In genomic region chr1:31815752-31816484, GRCh38 we compare ENCODE assay signal across 8 cellular contexts. TPM values are rescaled to one million over a fixed set of nuclear protein-coding genes. Genes with fewer than 3 reads are reported as not detected.
A peak's percentile ranks its signal among the peaks of the same experiment; 100 is the strongest.
DNase-seq lines count a peak whose midpoint lies in the region; ATAC-seq and TF ChIP-seq lines count a peak whose summit lies in the region.

Gene SPOCD1, minus strand, starts transcription at chr1:31816022. Its CDS starts 689 bp downstream, at chr1:31815333.

- 39 to 45% (median 40%) methylated on average over 23 of the region's 23 CpGs for WGBS in heart left ventricle, 4 donors

- peaks cover 0 to 3% (median 0%) of the 10 kb centered on the region in 12 donors for H3K9me3 ChIP-seq in heart left ventricle

- peaks cover 14% of the 10 kb centered on the region for H3K4me1 Mint-ChIP-seq in activated naive CD4-positive, alpha-beta T cell treated with anti-CD3 and anti-CD28 coated beads, Interleukin-2, amount 50 U/mL, for 24 hours

- H3K4me3 ChIP-seq in heart left ventricle, result no peak within 1 kb of the TSS

- intact Hi-C loops in heart left ventricle (cut with DNase I), result loop anchor here in 4 of 10 donors (5.0 to 10.0 kb wide), 3 partner anchors 146 to 249 kb away; no protein-coding TSS in a partner anchor

- H3K27ac Mint-ChIP-seq in activated naive CD4-positive, alpha-beta T cell treated with anti-CD3 and anti-CD28 coated beads, Interleukin-2, amount 50 U/mL, for 24 hours, result peak within 1 kb of the TSS; percentile 76

- H3K27me3 Mint-ChIP-seq in activated naive CD4-positive, alpha-beta T cell treated with anti-CD3 and anti-CD28 coated beads, Interleukin-2, amount 50 U/mL, for 24 hours, result no peaks in the 10 kb centered on the region

- no peaks in the 10 kb centered on the region for H3K36me3 ChIP-seq in heart left ventricle

- no peaks in the 10 kb centered on the region for H3K36me3 Mint-ChIP-seq in activated naive CD4-positive, alpha-beta T cell treated with anti-CD3 and anti-CD28 coated beads, Interleukin-2, amount 50 U/mL, for 24 hours

- ATAC-seq in heart left ventricle, result peak; percentile 51 to 89 (median 74)
- no peak for ATAC-seq in HG03432 (IDR thresholded peaks at IDR 0.05; ENCODE audit: unreplicated experiment)
- ATAC-seq in GM18907 (IDR thresholded peaks at IDR 0.05; ENCODE audit: unreplicated experiment), result no peak

- no peak for TF ChIP-seq EP300 in Ishikawa (IDR thresholded peaks at IDR 0.05; ENCODE audit: borderline replicate concordance)

- no peak for TF ChIP-seq POLR2A in heart left ventricle (IDR thresholded peaks at IDR 0.05)

- no peak within 1 kb of the TSS for H3K4me3 Mint-ChIP-seq in activated naive CD4-positive, alpha-beta T cell treated with anti-CD3 and anti-CD28 coated beads, Interleukin-2, amount 50 U/mL, for 24 hours

- peak; percentile 69 for DNase-seq in D341Med (ENCODE audit: low spot score)
- DNase-seq in SKM-1 treated with dmso at 0.1 percent for 144 hours (lab: John Stamatoyannopoulos, UW; ENCODE audit: unreplicated experiment), result peak; percentile 77
- DNase-seq in heart left ventricle, result peak; percentile 42 to 86 (median 63)
- peak; percentile 52 for DNase-seq in retina

- H3K9me3 Mint-ChIP-seq in activated naive CD4-positive, alpha-beta T cell treated with anti-CD3 and anti-CD28 coated beads, Interleukin-2, amount 50 U/mL, for 24 hours, result no peaks in the 10 kb centered on the region

- H3K27ac ChIP-seq in heart left ventricle, result no peak within 1 kb of the TSS

- TF ChIP-seq CTCF in heart left ventricle (IDR thresholded peaks at IDR 0.05), result peak; percentile 26 to 68 (median 46)

- peaks cover 0 to 4% (median 0%) of the 10 kb centered on the region in 12 donors for H3K4me1 ChIP-seq in heart left ventricle

- peak; percentile 71; the same call in 1 of the 2 replicates for TF ChIP-seq RAD21 in Ishikawa (IDR thresholded peaks at IDR 0.05; ENCODE audit: low read depth)

- H3K27me3 ChIP-seq in heart left ventricle, result no peaks in the 10 kb centered on the region

TF ChIP-seq in Ishikawa, 13 proteins besides CTCF, POLR2A, EP300 and RAD21:
- TF ChIP-seq REST (IDR thresholded peaks at IDR 0.05; ENCODE audit: low read depth) (no peak), TAF1 (IDR thresholded peaks at IDR 0.05; ENCODE audit: low read depth) (no peak), FOXM1 (IDR thresholded peaks at IDR 0.05; ENCODE audit: borderline replicate concordance, low read depth) (no peak), TEAD4 (IDR thresholded peaks at IDR 0.05) (no peak), ZBTB7A (IDR thresholded peaks at IDR 0.05; ENCODE audit: low read depth) (no peak), CREB1 (IDR thresholded peaks at IDR 0.05; ENCODE audit: low read depth) (no peak), CEBPB (IDR thresholded peaks at IDR 0.05) (no peak), MAX (IDR thresholded peaks at IDR 0.05) (peak; percentile 45; the same call in 1 of the 2 replicates), USF1 (IDR thresholded peaks at IDR 0.05) (peak; percentile 97), EGR1 (IDR thresholded peaks at IDR 0.05) (peak; percentile 89), TCF12 (IDR thresholded peaks at IDR 0.05; ENCODE audit: low read depth) (no peak), NFIC (IDR thresholded peaks at IDR 0.05) (no peak), YY1 (IDR thresholded peaks at IDR 0.05; ENCODE audit: low read depth) (0 out of 2 replicates have a peak, but pooled peaks have one; percentile 37)
TF ChIP-seq in Ishikawa: peak in this region for 4.

RNA-seq across cellular contexts. Expression of gene SPOCD1, which starts in this region (rescaled TPM):
- 1 to 10 TPM in 1 of 9 donors, under 1 TPM in 4, not detected in 4; 0.19 to 2.9 (median 0.46) TPM for total RNA-seq in heart left ventricle
- under 1 TPM in 1 of 2 donors, not detected in 1; 0.36 TPM for polyA plus RNA-seq in heart left ventricle

Comparison
In these comparisons a context has a peak if more than half of its experiments do, and no peak if none do; other contexts are left out.
1. ATAC-seq: peak in heart left ventricle (4 of 4); none in HG03432 (single experiment) and GM18907 (single experiment).
2. Peak in every context shown above with its lines, with median percentiles within 50 percentile points of each other: DNase-seq.